In the genomic region with DNA sequence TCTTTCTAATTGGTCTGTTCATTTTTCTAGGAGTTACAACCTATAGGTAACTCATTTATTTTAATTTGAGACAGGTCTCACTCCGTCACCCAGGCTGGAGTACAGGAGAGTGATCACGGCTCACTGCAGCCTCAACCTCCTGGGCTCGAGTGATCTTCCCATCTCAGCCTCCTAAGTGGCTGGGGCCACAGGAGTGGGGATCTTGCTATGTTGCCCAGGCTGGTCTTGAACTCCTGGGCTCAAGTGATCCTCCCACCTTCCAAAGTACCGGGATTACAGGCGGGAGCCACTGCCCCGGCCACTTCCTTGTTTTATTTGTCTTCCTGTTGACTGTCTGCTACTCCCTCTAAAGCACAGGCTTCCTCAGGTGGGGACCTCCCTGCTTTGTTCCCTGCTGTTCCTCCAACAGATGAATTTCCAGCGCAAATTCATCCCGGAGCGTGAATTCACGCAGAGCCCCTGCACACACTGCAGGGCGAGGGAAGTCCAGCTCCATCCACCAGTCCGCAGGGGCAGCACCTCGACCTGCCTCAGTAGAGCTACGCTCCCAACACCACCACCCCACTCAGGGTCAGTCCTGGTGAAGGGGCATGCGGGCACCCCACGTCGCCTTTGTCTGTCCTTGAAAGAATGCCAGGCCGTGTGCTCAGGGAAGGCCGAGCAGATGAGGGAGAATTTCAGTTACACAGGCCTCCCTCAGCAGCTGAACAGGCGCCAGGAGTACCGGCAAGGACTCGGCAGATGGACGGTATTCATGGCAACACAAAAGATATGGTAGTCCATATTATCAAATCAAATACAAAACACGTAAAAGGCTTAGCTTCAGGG, we compare ENCODE assay signal across 1 cellular context.
A peak's percentile ranks its signal among the peaks of the same experiment; 100 is the strongest.
TF ChIP-seq lines count a peak whose summit lies in the region.

No MANE protein-coding gene starts in this region.

TF ChIP-seq in HepG2, 621 proteins besides CTCF, POLR2A, EP300 and RAD21:
- TF ChIP-seq NFE2 (CRISPR knock-in tag; IDR thresholded peaks at IDR 0.05) (no peak), ZNF121 (CRISPR knock-in tag; IDR thresholded peaks at IDR 0.05) (peak; percentile 89)
